Comparison of ENCODE assay signal across 20 cellular contexts in the genomic region with DNA sequence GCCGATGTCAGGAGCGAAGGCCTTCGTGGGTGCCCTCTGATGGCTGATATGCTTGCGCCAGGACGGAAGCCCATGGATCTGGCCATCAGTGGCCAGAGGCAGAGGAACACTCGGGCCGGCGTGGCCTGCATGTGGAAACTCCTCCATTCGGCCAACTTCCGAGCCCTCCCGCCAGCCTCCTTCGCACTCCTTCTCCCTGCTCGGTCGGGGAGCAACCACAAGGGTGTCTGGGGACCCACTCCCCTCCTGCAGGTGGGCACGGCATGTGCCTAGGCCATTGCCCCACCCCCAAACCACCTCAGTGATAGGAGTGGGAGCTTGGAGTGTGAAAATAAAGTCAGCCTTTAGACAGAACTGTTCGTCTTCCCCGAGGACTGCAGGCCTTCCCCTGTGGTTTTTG.
"Had no signal": no experiment of that assay in that cellular context is flagged by ENCODE, and none has a peak within 500 bp of the region (broad histone marks: within the 10 kb centered on the region; RNA-seq: fewer than 3 reads in every experiment).

No MANE protein-coding gene starts in this region.

- H3K27me3 ChIP-seq: SJSA1 had no signal

- H3K4me3 ChIP-seq: SJSA1 had no signal

- H3K9me3 ChIP-seq: SJSA1 had no signal

- H3K36me3 ChIP-seq: SJSA1 had no signal

- DNase-seq: activated CD4-positive, alpha-beta T cell treated with anti-CD3 and anti-CD28 coated beads for 48 hours; activated CD4-positive, alpha-beta T cell treated with anti-CD3 and anti-CD28 coated beads, Interleukin-2, amount 50 U/mL, for 4 hours; activated CD4-positive, CD25-positive, alpha-beta regulatory T cell treated with anti-CD3 and anti-CD28 coated beads, Interleukin-2, amount 50 U/mL, for 72 hours; activated CD8-positive, alpha-beta memory T cell treated with anti-CD3 and anti-CD28 coated beads, Interleukin-2, amount 50 U/mL, for 48 hours; activated CD8-positive, alpha-beta T cell treated with anti-CD3 and anti-CD28 coated beads, Interleukin-2, amount 10 ng/mL, durations not matched to agents 7 days and 5 days; activated naive CD4-positive, alpha-beta T cell treated with Interleukin-2 at 50 U/mL for 16 hours; activated T-cell treated with anti-CD3 and anti-CD28 coated beads, Interleukin-2, amount 50 U/mL, for 1 hour; cerebellar nuclear complex; Kasumi-1; KBM-7; NCI-H1048; NCI-H146; NCI-H1930; NCI-H345; NCI-H510A; NCI-H526 treated with DMSO at 0.1 percent for 48 hours; PC-3; SHP77; SW 1271 had no signal

- H3K27ac ChIP-seq: SJSA1 had no signal
